ENCODE assay signal across 14 cellular contexts in genomic region chr1:13948851-13949490, GRCh38.
A peak's percentile ranks its signal among the peaks of the same experiment; 100 is the strongest.
DNase-seq lines count a peak whose midpoint lies in the region; ATAC-seq and TF ChIP-seq lines count a peak whose summit lies in the region.
"Had no signal": no experiment of that assay in that cellular context is flagged by ENCODE, and none has a peak within 500 bp of the region (broad histone marks: within the 10 kb centered on the region; RNA-seq: fewer than 3 reads in every experiment).

No MANE protein-coding gene starts in this region.

- TF ChIP-seq CTCF in left ventricle myocardium inferior (IDR thresholded peaks at IDR 0.05; ENCODE audit: borderline replicate concordance) = no peak
- no peak for TF ChIP-seq CTCF in uterus (IDR thresholded peaks at IDR 0.05)
- TF ChIP-seq CTCF in neural progenitor cell (IDR thresholded peaks at IDR 0.05) = no peak

- H3K27me3 Mint-ChIP-seq in neural progenitor cell (ENCODE audit: insufficient read depth, low read depth) = peaks cover 20% of the 10 kb centered on the region
- H3K27me3 Mint-ChIP-seq in stimulated activated naive CD8-positive, alpha-beta T cell treated with anti-CD3 and anti-CD28 coated beads, Interleukin-15, amount 100 ng/mL, for 72 hours = peaks cover 20% of the 10 kb centered on the region

- no peaks in the 10 kb centered on the region for H4K20me1 ChIP-seq in neural progenitor cell (ENCODE audit: low read depth)

- no peaks in the 10 kb centered on the region for H3K9me3 Mint-ChIP-seq in neural progenitor cell
- no peaks in the 10 kb centered on the region for H3K9me3 Mint-ChIP-seq in stimulated activated naive CD8-positive, alpha-beta T cell treated with anti-CD3 and anti-CD28 coated beads, Interleukin-15, amount 100 ng/mL, for 72 hours
- H3K9me3 Mint-ChIP-seq: activated naive CD4-positive, alpha-beta T cell treated with anti-CD3 and anti-CD28 coated beads, Interleukin-2, amount 50 U/mL, for 24 hours; CD4-positive, alpha-beta memory T cell; type B pancreatic cell had no signal

- no peak overlapping the region for H3K4me3 Mint-ChIP-seq in neural progenitor cell
- no peak overlapping the region for H3K4me3 Mint-ChIP-seq in stimulated activated naive CD8-positive, alpha-beta T cell treated with anti-CD3 and anti-CD28 coated beads, Interleukin-15, amount 100 ng/mL, for 72 hours
- H3K4me3 Mint-ChIP-seq: activated naive CD4-positive, alpha-beta T cell treated with anti-CD3 and anti-CD28 coated beads, Interleukin-2, amount 50 U/mL, for 24 hours; CD4-positive, alpha-beta memory T cell; memory B cell; type B pancreatic cell had no signal

- ATAC-seq in sciatic nerve (peak; percentile 92), HG03521 (IDR thresholded peaks at IDR 0.05; ENCODE audit: unreplicated experiment) (no peak)
- ATAC-seq in stimulated activated naive CD8-positive, alpha-beta T cell treated with anti-CD3 and anti-CD28 coated beads, Interleukin-15, amount 100 ng/mL, for 72 hours = no peak
- ATAC-seq: activated CD4-positive, CD25-positive, alpha-beta regulatory T cell treated with anti-CD3 and anti-CD28 coated beads, Interleukin-2, amount 50 U/mL, for 24 hours had no signal

- peaks cover 6% of the 10 kb centered on the region for H3K4me1 ChIP-seq in left ventricle myocardium inferior
- H3K4me1 ChIP-seq in uterus = no peaks in the 10 kb centered on the region
- H3K4me1 ChIP-seq in neural progenitor cell = no peaks in the 10 kb centered on the region

- H3K27ac ChIP-seq in left ventricle myocardium inferior (replicated peaks) (peak overlapping the region; percentile 77), uterus (peak overlapping the region in 1 of 2 donors; percentile 70), neural progenitor cell (no peak overlapping the region)

- H3K36me3 ChIP-seq in left ventricle myocardium inferior = no peaks in the 10 kb centered on the region
- H3K36me3 ChIP-seq in uterus = no peaks in the 10 kb centered on the region
- no peaks in the 10 kb centered on the region for H3K36me3 ChIP-seq in neural progenitor cell

- no peaks in the 10 kb centered on the region for H3F3A ChIP-seq in neural progenitor cell (ENCODE audit: low read depth)

- no peak overlapping the region for H3K27ac Mint-ChIP-seq in neural progenitor cell
- peak overlapping the region in 1 of 2 donors; percentile 34 for H3K27ac Mint-ChIP-seq in stimulated activated naive CD8-positive, alpha-beta T cell treated with anti-CD3 and anti-CD28 coated beads, Interleukin-15, amount 100 ng/mL, for 72 hours
- H3K27ac Mint-ChIP-seq: activated naive CD4-positive, alpha-beta T cell treated with anti-CD3 and anti-CD28 coated beads, Interleukin-2, amount 50 U/mL, for 24 hours; CD4-positive, alpha-beta memory T cell; memory B cell; type B pancreatic cell had no signal

- H2AFZ ChIP-seq in neural progenitor cell (replicated peaks) = no peak overlapping the region

- no peaks in the 10 kb centered on the region for H3K36me3 Mint-ChIP-seq in neural progenitor cell
- H3K36me3 Mint-ChIP-seq: activated naive CD4-positive, alpha-beta T cell treated with anti-CD3 and anti-CD28 coated beads, Interleukin-2, amount 50 U/mL, for 24 hours; CD4-positive, alpha-beta memory T cell; memory B cell; type B pancreatic cell had no signal

- intact Hi-C loops in left ventricle myocardium inferior (cut with micrococcal nuclease) = no loop called here
- intact Hi-C loops in sciatic nerve (cut with DNase I) = no loop called here
- intact Hi-C loops in uterus (cut with DNase I; ENCODE audit: low total_unique reads) = no loop called here

- H3K4me2 ChIP-seq in neural progenitor cell = no peak overlapping the region

- peak; percentile 12 for DNase-seq in NCI-H82 (lab: John Stamatoyannopoulos, UW)
- DNase-seq in NCI-H82 treated with DMSO at 0.1 percent for 48 hours (lab: John Stamatoyannopoulos, UW; ENCODE audit: unreplicated experiment) = no peak
- peak; percentile 42 for DNase-seq in left ventricle myocardium inferior
- DNase-seq in sciatic nerve (ENCODE audit: low spot score) = no peak
- DNase-seq in uterus = peak; percentile 30 to 38
- DNase-seq in neural progenitor cell (ENCODE audit: low spot score) = no peak
- no peak for DNase-seq in stimulated activated naive CD8-positive, alpha-beta T cell treated with anti-CD3 and anti-CD28 coated beads, Interleukin-15, amount 100 ng/mL, for 72 hours
- DNase-seq: CD4-positive, alpha-beta memory T cell; NCI-H2029 had no signal

- H3K9me3 ChIP-seq in left ventricle myocardium inferior (replicated peaks) (no peaks in the 10 kb centered on the region), uterus (no peaks in the 10 kb centered on the region), neural progenitor cell (ENCODE audit: low read depth) (no peaks in the 10 kb centered on the region)

- H3K4me1 Mint-ChIP-seq in neural progenitor cell = peaks cover 14% of the 10 kb centered on the region
- no peaks in the 10 kb centered on the region for H3K4me1 Mint-ChIP-seq in stimulated activated naive CD8-positive, alpha-beta T cell treated with anti-CD3 and anti-CD28 coated beads, Interleukin-15, amount 100 ng/mL, for 72 hours
- H3K4me1 Mint-ChIP-seq: activated naive CD4-positive, alpha-beta T cell treated with anti-CD3 and anti-CD28 coated beads, Interleukin-2, amount 50 U/mL, for 24 hours; CD4-positive, alpha-beta memory T cell; memory B cell had no signal

- peaks cover 52% of the 10 kb centered on the region for H3K27me3 ChIP-seq in left ventricle myocardium inferior (ENCODE audit: low read depth)
- H3K27me3 ChIP-seq in uterus = no peaks in the 10 kb centered on the region
- H3K27me3 ChIP-seq in neural progenitor cell = no peaks in the 10 kb centered on the region

- TF ChIP-seq POLR2A in uterus (IDR thresholded peaks at IDR 0.05) = no peak

- H3K79me2 ChIP-seq in neural progenitor cell (ENCODE audit: low read depth) = no peaks in the 10 kb centered on the region

- H3K9ac ChIP-seq in neural progenitor cell = no peak overlapping the region

- H3K4me3 ChIP-seq in left ventricle myocardium inferior (no peak overlapping the region), uterus (no peak overlapping the region), neural progenitor cell (no peak overlapping the region)

Comparison
In these comparisons a context has a peak if more than half of its experiments do, and no peak if none do; other contexts are left out.
1. DNase-seq: peak in NCI-H82 (single experiment), left ventricle myocardium inferior (single experiment) and uterus (2 of 2); none in NCI-H82 treated with DMSO at 0.1 percent for 48 hours (single experiment), sciatic nerve (single experiment), neural progenitor cell (single experiment) and stimulated activated naive CD8-positive, alpha-beta T cell treated with anti-CD3 and anti-CD28 coated beads, Interleukin-15, amount 100 ng/mL, for 72 hours (0 of 2).